ENCODE assay signal across 25 cellular contexts in the genomic region with DNA sequence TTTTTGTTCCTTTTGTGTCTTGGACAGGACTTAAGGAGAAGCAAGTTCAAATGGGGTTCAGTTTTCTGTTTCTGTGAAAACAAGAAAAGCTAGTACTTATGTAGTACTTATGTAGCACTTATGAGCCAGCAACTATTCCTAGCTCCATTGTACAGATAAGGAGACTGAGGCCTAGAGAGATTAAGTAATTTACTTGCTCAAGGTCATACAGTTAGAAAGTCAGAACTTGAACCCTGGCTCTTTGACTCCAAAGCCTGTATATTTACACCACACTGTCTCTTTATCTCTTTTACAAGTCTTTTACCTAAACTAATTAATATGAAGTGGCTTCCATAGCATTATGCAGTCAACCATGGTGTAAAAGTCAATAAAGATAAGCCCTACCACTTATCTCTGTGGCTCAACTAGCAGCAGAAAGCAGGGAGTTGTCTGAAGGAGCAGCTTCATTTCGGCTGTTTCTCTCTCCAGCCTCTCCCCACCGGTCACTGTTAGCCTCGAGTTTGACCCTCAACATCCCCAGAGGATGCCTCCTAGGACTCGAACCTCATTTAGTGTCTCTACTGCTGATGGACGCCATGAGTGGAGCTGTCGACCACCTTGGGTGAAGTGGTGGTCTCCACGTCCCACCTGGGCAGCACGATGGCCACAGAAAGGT.
DNase-seq lines count a peak whose midpoint lies in the region; FAIRE-seq and TF ChIP-seq lines count a peak whose summit lies in the region.
"Had no signal": no experiment of that assay in that cellular context is flagged by ENCODE, and none has a peak within 500 bp of the region (broad histone marks: within the 10 kb centered on the region; RNA-seq: fewer than 3 reads in every experiment).

No MANE protein-coding gene starts in this region.

- DNase-seq in NCI-H748 (lab: John Stamatoyannopoulos, UW; ENCODE audit: unreplicated experiment) (peak; percentile 1), NCI-H748 treated with DMSO at 0.1 percent for 48 hours (lab: John Stamatoyannopoulos, UW) (no peak), NCI-H146 (lab: John Stamatoyannopoulos, UW) (peak; percentile 21), fibroblast of villous mesenchyme (ENCODE audit: low read depth) (peak; percentile 77), NCI-H2029 (lab: John Stamatoyannopoulos, UW) (no peak), thyroid gland (no peak), frontal cortex (ENCODE audit: low spot score in 2 of 2) (no peak)
- DNase-seq: AML-193; Calu3; CD8-positive, alpha-beta memory T cell; DMS153; GDM1; H7; Karpas-422; NCI-H1930; NCI-H2227 treated with DMSO at 0.1 percent for 48 hours; NCI-H526; NK-92 treated with Interleukin-12 subunit alpha and Interleukin-12 subunit beta, amount 100 ng/mL, for 24 hours; SHP77 treated with DMSO at 0.1 percent for 48 hours; SW 1271; T-helper 17 cell had no signal

- intact Hi-C loops in thyroid gland (cut with DNase I) = no loop called here

- H3K27ac ChIP-seq in thyroid gland = no peak overlapping the region
- H3K27ac ChIP-seq: C4-2B, HL-60, RWPE1, SK-N-MC had no signal

- TF ChIP-seq POLR2A in thyroid gland (IDR thresholded peaks at IDR 0.05) = no peak

- H3K36me3 ChIP-seq in thyroid gland = no peaks in the 10 kb centered on the region

- WGBS in thyroid gland, 2 donors = 73 to 82% methylated on average over 8 of the region's 8 CpGs

- peaks cover 0 to 5% of the 10 kb centered on the region in 2 donors for H3K4me1 ChIP-seq in thyroid gland

- no peak for TF ChIP-seq CTCF in fibroblast of villous mesenchyme (IDR thresholded peaks at IDR 0.05; ENCODE audit: insufficient read depth, low read depth, low read length)
- TF ChIP-seq CTCF in thyroid gland (IDR thresholded peaks at IDR 0.05) = no peak

- no peaks in the 10 kb centered on the region for H3K27me3 ChIP-seq in thyroid gland

- no peaks in the 10 kb centered on the region for H3K9me3 ChIP-seq in thyroid gland

- H3K4me3 ChIP-seq in fibroblast of villous mesenchyme (ENCODE audit: low read depth, low read length) (no peak overlapping the region), thyroid gland (replicated peaks in 1 of 3) (no peak overlapping the region)
- H3K4me3 ChIP-seq: SK-N-MC had no signal

- no peak for FAIRE-seq in frontal cortex (lab: Jason Lieb, UNC)

Comparison
In these comparisons a context has a peak if more than half of its experiments do, and no peak if none do; other contexts are left out.
1. DNase-seq: peak in NCI-H748 (single experiment), NCI-H146 (single experiment) and fibroblast of villous mesenchyme (single experiment); none in NCI-H748 treated with DMSO at 0.1 percent for 48 hours (single experiment), NCI-H2029 (single experiment), thyroid gland (0 of 2) and frontal cortex (0 of 2).